Comparison of ENCODE assay signal across 34 cellular contexts in genomic region chr7:4045975-4046374, GRCh38.
"Had no signal": no experiment of that assay in that cellular context is flagged by ENCODE, and none has a peak within 500 bp of the region (broad histone marks: within the 10 kb centered on the region; RNA-seq: fewer than 3 reads in every experiment).

No MANE protein-coding gene starts in this region.

- DNase-seq: Karpas-422, Kasumi-1, MG63, MM.1S, MV-4-11, NCI-H1048, NCI-H1092, NCI-H1092 treated with DMSO at 0.1 percent for 48 hours, NCI-H1105, NCI-H1105 treated with DMSO at 0.1 percent for 48 hours, NCI-H1417, NCI-H1417 treated with DMSO at 0.1 percent for 48 hours, NCI-H1436, NCI-H1436 treated with DMSO at 0.1 percent for 48 hours, NCI-H146, NCI-H1694, NCI-H1694 treated with DMSO at 0.1 percent for 48 hours, NCI-H187, NCI-H187 treated with DMSO at 0.1 percent for 48 hours, NCI-H1930, NCI-H2029, NCI-H2029 treated with DMSO at 0.1 percent for 48 hours, NCI-H2081, NCI-H2081 treated with DMSO at 0.1 percent for 48 hours, NCI-H2107, NCI-H2171, NCI-H2171 treated with DMSO at 0.1 percent for 48 hours, NCI-H2227 treated with DMSO at 0.1 percent for 48 hours, NCI-H226, NCI-H345, NCI-H446, NCI-H446 treated with DMSO at 0.1 percent for 48 hours, NCI-H510A had no signal

- H3K27ac ChIP-seq: KMS-11 had no signal

- H3K36me3 ChIP-seq: MG63 had no signal

- H3K27me3 ChIP-seq: MG63 had no signal

- H3K4me3 ChIP-seq: MG63 had no signal

- H3K9me3 ChIP-seq: MG63 had no signal
